18 cellular contexts compared by ENCODE assay signal in the genomic region with DNA sequence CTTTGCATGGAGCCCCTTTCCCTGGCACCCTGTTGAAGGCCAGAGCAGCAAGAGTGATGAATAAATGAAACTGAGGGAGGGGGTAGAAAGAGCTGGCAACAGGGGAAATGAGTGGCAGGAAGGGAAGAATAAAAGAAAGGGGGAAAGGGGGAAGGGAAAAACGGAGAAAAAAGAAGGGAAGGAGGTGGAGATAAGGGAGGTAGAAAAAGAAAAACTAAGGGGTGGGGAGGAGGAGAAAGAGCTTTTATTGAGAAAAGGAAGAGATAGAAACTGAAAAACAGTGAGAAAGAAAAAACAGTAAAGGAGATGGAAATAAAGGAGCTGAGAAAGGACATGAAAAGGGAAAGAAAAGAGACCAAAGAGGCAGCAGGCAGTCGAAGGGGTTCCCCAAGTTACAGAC. TPM values are rescaled to one million over a fixed set of nuclear protein-coding genes. Genes with fewer than 3 reads are reported as not detected.
DNase-seq lines count a peak whose midpoint lies in the region; ATAC-seq and TF ChIP-seq lines count a peak whose summit lies in the region.
"Had no signal": no experiment of that assay in that cellular context is flagged by ENCODE, and none has a peak within 500 bp of the region (broad histone marks: within the 10 kb centered on the region; RNA-seq: fewer than 3 reads in every experiment).

No MANE protein-coding gene starts in this region.

- H3K79me1 ChIP-seq in H9 (ENCODE audit: insufficient read depth, low read depth, low read length, poor library complexity, severe bottlenecking) = no peaks in the 10 kb centered on the region

- no peak overlapping the region for H4K8ac ChIP-seq in H9 (replicated peaks; ENCODE audit: insufficient read length, low read depth, low read length)

- no peaks in the 10 kb centered on the region for H3K9me3 Mint-ChIP-seq in H9
- H3K9me3 Mint-ChIP-seq in activated T-helper 2 cell treated with anti-CD3 and anti-CD28 coated beads, Interferon-gamma antibody, Interleukin-2, Interleukin-4, amounts not matched to agents 10 μg/mL and 5 μg/mL and 100 μg/mL, durations not matched to agents 14 hours and 24 hours and 36 hours = no peaks in the 10 kb centered on the region
- H3K9me3 Mint-ChIP-seq in naive thymus-derived CD8-positive, alpha-beta T cell = no peaks in the 10 kb centered on the region

- no peak overlapping the region for H3K18ac ChIP-seq in H9 (ENCODE audit: insufficient read length, low read depth, low read length)

- no peak overlapping the region for H4K91ac ChIP-seq in H9 (ENCODE audit: insufficient read length, low read depth, low read length)

- WGBS in SK-N-SH (ENCODE audit: low lambda C conversion rate) = 50% methylated on average over 2 of the region's 2 CpGs
- no CpG with 5 or more reads among the region's 2 CpGs for WGBS in H9 (ENCODE audit: extremely low coverage, insufficient read length, low lambda C conversion rate)

- TF ChIP-seq EP300 in SK-N-SH (IDR thresholded peaks at IDR 0.05; ENCODE audit: borderline replicate concordance in 1 of 2, low read depth in 1 of 2, low read length in 1 of 2) = no peak

- no peak overlapping the region for H3K9ac ChIP-seq in SK-N-SH
- H3K9ac ChIP-seq in H9 (ENCODE audit: extremely low read depth, insufficient read length, low read length) = no peak overlapping the region
- no peak overlapping the region for H3K9ac ChIP-seq in MM.1S (ENCODE audit: low read length)

- H3T11ph ChIP-seq in H9 (ENCODE audit: low read length) = no peak overlapping the region

- intact Hi-C loops in activated T-helper 2 cell treated with anti-CD3 and anti-CD28 coated beads, Interferon-gamma antibody, Interleukin-2, Interleukin-4, amounts not matched to agents 10 μg/mL and 5 μg/mL and 100 μg/mL, durations not matched to agents 14 hours and 24 hours and 36 hours (cut with micrococcal nuclease) = no loop called here

- H3K23ac ChIP-seq in H9 (ENCODE audit: insufficient read length, low read depth, low read length) = no peak overlapping the region

- no peak overlapping the region for H2BK5ac ChIP-seq in H9 (ENCODE audit: insufficient read length, low read length)

- H3K4me1 ChIP-seq in SK-N-SH (ENCODE audit: control insufficient read depth in 1 of 2, insufficient read depth in 2 of 2, low read depth in 1 of 2, low read length in 1 of 2) (peaks cover 0 to 11% of the 10 kb centered on the region in 2 experiments; a peak in 1 of 4 replicates), H9 (ENCODE audit: insufficient read depth, low read length) (no peaks in the 10 kb centered on the region), MM.1S (ENCODE audit: low read length) (peaks cover 7% of the 10 kb centered on the region; the same call in 1 of the 2 replicates)

- H2BK120ac ChIP-seq in H9 (ENCODE audit: low read depth, low read length, poor library complexity, severe bottlenecking) = no peak overlapping the region

- H2BK20ac ChIP-seq in H9 (ENCODE audit: low read depth, low read length, poor library complexity, severe bottlenecking) = no peak overlapping the region

- H3K27ac Mint-ChIP-seq in H9 = no peak overlapping the region
- H3K27ac Mint-ChIP-seq in activated T-helper 2 cell treated with anti-CD3 and anti-CD28 coated beads, Interferon-gamma antibody, Interleukin-2, Interleukin-4, amounts not matched to agents 10 μg/mL and 5 μg/mL and 100 μg/mL, durations not matched to agents 14 hours and 24 hours and 36 hours = no peak overlapping the region
- H3K27ac Mint-ChIP-seq in naive thymus-derived CD8-positive, alpha-beta T cell = peak overlapping the region in 3 of 10 donors; percentile 23 to 63 (median 53)

- H2AK5ac ChIP-seq in H9 (ENCODE audit: insufficient read length, low read length) = no peak overlapping the region

- no peak for TF ChIP-seq RAD21 in SK-N-SH (IDR thresholded peaks at IDR 0.05; ENCODE audit: low read length)

- no peak overlapping the region for H2BK12ac ChIP-seq in H9 (ENCODE audit: insufficient read length, low read depth, low read length)

- H3K4me3 Mint-ChIP-seq in H9 = peak overlapping the region in 1 of 2 experiments; percentile 84; a peak in 3 of 5 replicates
- H3K4me3 Mint-ChIP-seq in activated T-helper 2 cell treated with anti-CD3 and anti-CD28 coated beads, Interferon-gamma antibody, Interleukin-2, Interleukin-4, amounts not matched to agents 10 μg/mL and 5 μg/mL and 100 μg/mL, durations not matched to agents 14 hours and 24 hours and 36 hours (ENCODE audit: low read depth) = peak overlapping the region; percentile 85
- H3K4me3 Mint-ChIP-seq in naive thymus-derived CD8-positive, alpha-beta T cell = peak overlapping the region; percentile 31 to 99 (median 90)

- no peak overlapping the region for H4K5ac ChIP-seq in H9 (ENCODE audit: insufficient read length, low read depth, low read length)

- POLR2A ChIA-PET in SK-N-SH (lab: Yijun Ruan, JAX) = no interaction called here
- POLR2A ChIA-PET in naive thymus-derived CD8-positive, alpha-beta T cell (lab: Charles Lee) = interaction anchor here (0.9 kb wide), 1 partner anchor 148 kb away, joined by 3 read pairs; no protein-coding TSS in a partner anchor

- H3F3A ChIP-seq in SK-N-SH (replicated peaks; ENCODE audit: insufficient read depth) (peaks cover 12% of the 10 kb centered on the region), MM.1S (ENCODE audit: insufficient read depth, low read length) (no peaks in the 10 kb centered on the region; the same call in 1 of the 2 replicates)

- H2AFZ ChIP-seq in SK-N-SH (ENCODE audit: low read depth) (no peak overlapping the region), H9 (ENCODE audit: low read length) (no peak overlapping the region), MM.1S (ENCODE audit: low read length) (no peak overlapping the region)

- peaks cover 58% of the 10 kb centered on the region for H3K27me3 Mint-ChIP-seq in H9 (ENCODE audit: low read depth)
- peaks cover 35% of the 10 kb centered on the region for H3K27me3 Mint-ChIP-seq in activated T-helper 2 cell treated with anti-CD3 and anti-CD28 coated beads, Interferon-gamma antibody, Interleukin-2, Interleukin-4, amounts not matched to agents 10 μg/mL and 5 μg/mL and 100 μg/mL, durations not matched to agents 14 hours and 24 hours and 36 hours (ENCODE audit: low read depth)
- H3K27me3 Mint-ChIP-seq in naive thymus-derived CD8-positive, alpha-beta T cell = peaks cover 14 to 28% (median 22%) of the 10 kb centered on the region in 5 donors

- H3K4me2 ChIP-seq in SK-N-SH (peak overlapping the region; percentile 91), H9 (ENCODE audit: insufficient read depth, insufficient read length, low read length) (peak overlapping the region; percentile 91), MM.1S (ENCODE audit: low read depth, low read length) (no peak overlapping the region)

- TF ChIP-seq CTCF in SK-N-SH (IDR thresholded peaks at IDR 0.05) (no peak), H9 (conservative IDR thresholded peaks at IDR 0.05) (no peak), MM.1S (IDR thresholded peaks at IDR 0.05; ENCODE audit: low read length) (no peak)

- H3K4me3 ChIP-seq in SK-N-SH (ENCODE audit: low read depth in 2 of 2, low read length in 1 of 2) (no peak overlapping the region; a peak in 1 of 4 replicates), MM.1S (ENCODE audit: low read length) (no peak overlapping the region)

- H3K56ac ChIP-seq in H9 (ENCODE audit: insufficient read length, low read depth, low read length) = no peak overlapping the region

- H3K27me3 ChIP-seq in SK-N-SH (ENCODE audit: insufficient read depth) = peaks cover 33% of the 10 kb centered on the region
- H3K27me3 ChIP-seq in H9 (ENCODE audit: insufficient read depth, low read length) = peaks cover 41% of the 10 kb centered on the region
- peaks cover 47% of the 10 kb centered on the region for H3K27me3 ChIP-seq in MM.1S (replicated peaks; ENCODE audit: insufficient read depth, low read length)

- no peak overlapping the region for H3K14ac ChIP-seq in H9 (ENCODE audit: insufficient read depth, low read length)

- ATAC-seq in SK-N-SH treated with all-trans-retinoic acid at 6 μM for 48 hours (no peak), GM21515 (IDR thresholded peaks at IDR 0.05; ENCODE audit: unreplicated experiment) (no peak)
- ATAC-seq in naive thymus-derived CD8-positive, alpha-beta T cell = no peak
- ATAC-seq: left lung had no signal

- H2BK15ac ChIP-seq in H9 (ENCODE audit: low read depth, low read length) = no peak overlapping the region

- CTCF ChIA-PET in SK-N-SH (lab: Yijun Ruan, JAX) = interaction anchor here (0.8 to 3.9 kb wide), 11 partner anchors 9 to 265 kb away, joined by 3 to 32 read pairs (median 5); a partner anchor contains a TSS

- H3K9me2 ChIP-seq in SK-N-SH (no peaks in the 10 kb centered on the region), MM.1S (replicated peaks; ENCODE audit: insufficient read depth, low read length) (no peaks in the 10 kb centered on the region)

- H3K79me2 ChIP-seq in SK-N-SH (ENCODE audit: insufficient read depth) = no peaks in the 10 kb centered on the region
- no peaks in the 10 kb centered on the region for H3K79me2 ChIP-seq in H9 (ENCODE audit: insufficient read depth, low read length)
- H3K79me2 ChIP-seq in MM.1S (ENCODE audit: low read length) = no peaks in the 10 kb centered on the region

- DNase-seq in SK-N-SH = no peak
- DNase-seq in H9 = no peak
- no peak for DNase-seq in activated T-helper 2 cell treated with anti-CD3 and anti-CD28 coated beads, Interferon-gamma antibody, Interleukin-2, Interleukin-4, amounts not matched to agents 10 μg/mL and 5 μg/mL and 100 μg/mL, durations not matched to agents 14 hours and 24 hours and 36 hours (ENCODE audit: low spot score)
- DNase-seq in naive thymus-derived CD8-positive, alpha-beta T cell = no peak
- DNase-seq in NCI-H446 (lab: John Stamatoyannopoulos, UW) = no peak
- no peak for DNase-seq in MM.1S
- DNase-seq: 8988T; activated CD8-positive, alpha-beta memory T cell treated with anti-CD3 and anti-CD28 coated beads, Interleukin-2, amount 50 U/mL, for 4 hours; hippocampal formation; left lung; NCI-H1417 treated with DMSO at 0.1 percent for 48 hours had no signal

- peaks cover 14% of the 10 kb centered on the region for H3K23me2 ChIP-seq in H9 (ENCODE audit: insufficient read length, low read depth, low read length, poor library complexity, severe bottlenecking)

- H3K27ac ChIP-seq in SK-N-SH (ENCODE audit: low read depth in 2 of 2, low read length in 1 of 2) (no peak overlapping the region), H9 (ENCODE audit: insufficient read length, low read depth, low read length) (no peak overlapping the region), MM.1S (ENCODE audit: low read length) (no peak overlapping the region)
- H3K27ac ChIP-seq: ascending aorta, coronary artery, left lung, thoracic aorta had no signal

- H3K9me3 ChIP-seq in SK-N-SH (no peaks in the 10 kb centered on the region), H9 (ENCODE audit: control insufficient read depth, low read depth, low read length) (no peaks in the 10 kb centered on the region), MM.1S (replicated peaks; ENCODE audit: insufficient read depth, low read length) (no peaks in the 10 kb centered on the region)
- H3K9me3 ChIP-seq: ascending aorta, esophagus muscularis mucosa, left lung, thoracic aorta had no signal

- peaks cover 11 to 23% of the 10 kb centered on the region in 2 experiments for H3K4me1 Mint-ChIP-seq in H9
- peaks cover 7% of the 10 kb centered on the region for H3K4me1 Mint-ChIP-seq in activated T-helper 2 cell treated with anti-CD3 and anti-CD28 coated beads, Interferon-gamma antibody, Interleukin-2, Interleukin-4, amounts not matched to agents 10 μg/mL and 5 μg/mL and 100 μg/mL, durations not matched to agents 14 hours and 24 hours and 36 hours (ENCODE audit: low read depth)
- H3K4me1 Mint-ChIP-seq in naive thymus-derived CD8-positive, alpha-beta T cell = peaks cover 8 to 17% (median 13%) of the 10 kb centered on the region in 4 donors

- H4K20me1 ChIP-seq in SK-N-SH (ENCODE audit: insufficient read depth) (no peaks in the 10 kb centered on the region), H9 (ENCODE audit: control insufficient read depth, insufficient read depth, insufficient read length) (no peaks in the 10 kb centered on the region), MM.1S (ENCODE audit: insufficient read depth, low read length) (no peaks in the 10 kb centered on the region)

- no peaks in the 10 kb centered on the region for H3K36me3 ChIP-seq in SK-N-SH (replicated peaks in 1 of 2; ENCODE audit: control insufficient read depth in 1 of 2, insufficient read depth in 2 of 2, low read length in 1 of 2)
- no peaks in the 10 kb centered on the region for H3K36me3 ChIP-seq in MM.1S (replicated peaks; ENCODE audit: insufficient read depth, low read length)
- H3K36me3 ChIP-seq: ascending aorta, esophagus muscularis mucosa, left lung, thoracic aorta had no signal

- H3K36me3 Mint-ChIP-seq in H9 (ENCODE audit: insufficient read depth in 1 of 3, low read depth in 3 of 3) = no peaks in the 10 kb centered on the region
- H3K36me3 Mint-ChIP-seq in activated T-helper 2 cell treated with anti-CD3 and anti-CD28 coated beads, Interferon-gamma antibody, Interleukin-2, Interleukin-4, amounts not matched to agents 10 μg/mL and 5 μg/mL and 100 μg/mL, durations not matched to agents 14 hours and 24 hours and 36 hours (ENCODE audit: low read depth) = no peaks in the 10 kb centered on the region
- no peaks in the 10 kb centered on the region for H3K36me3 Mint-ChIP-seq in naive thymus-derived CD8-positive, alpha-beta T cell

- no peak overlapping the region for H3K4ac ChIP-seq in H9 (ENCODE audit: low read depth, low read length)

RNA-seq across cellular contexts. Expression of a gene that starts 42.1 kb away (rescaled TPM):
- 30.2 and 31.1 TPM in 2 replicates for polyA plus RNA-seq in SK-N-SH (2012; rRNA removed)
- polyA plus RNA-seq in SK-N-SH (2012; cell fraction: cytosol; rRNA removed) = 15.7 and 23.9 TPM in 2 replicates
- polyA plus RNA-seq in SK-N-SH (2012; cell fraction: nucleus; rRNA removed) = 29.2 and 30.8 TPM in 2 replicates
- 32.3 and 33.2 TPM in 2 replicates for total RNA-seq in H9 (2021)
- total RNA-seq in activated T-helper 2 cell treated with anti-CD3 and anti-CD28 coated beads, Interferon-gamma antibody, Interleukin-2, Interleukin-4, amounts not matched to agents 10 μg/mL and 5 μg/mL and 100 μg/mL, durations not matched to agents 14 hours and 24 hours and 36 hours = 32.1 and 33.6 TPM in 2 replicates
- total RNA-seq in naive thymus-derived CD8-positive, alpha-beta T cell = 10 to 100 TPM; 56.5 to 58.7 TPM
- polyA plus RNA-seq in naive thymus-derived CD8-positive, alpha-beta T cell = 100 to 1,000 TPM; 117 to 149 (median 133) TPM

RNA-seq across cellular contexts. Expression of a gene that starts 43.1 kb away (rescaled TPM):
- 0.15 and 0.49 TPM in 2 replicates for polyA plus RNA-seq in SK-N-SH (2012; rRNA removed)
- 0.18 and 0.29 TPM in 2 replicates for polyA plus RNA-seq in SK-N-SH (2012; cell fraction: cytosol; rRNA removed)
- 0.89 and 0.94 TPM in 2 replicates for polyA plus RNA-seq in SK-N-SH (2012; cell fraction: nucleus; rRNA removed)
- total RNA-seq in H9 (2021) = 2.8 and 2.9 TPM in 2 replicates
- total RNA-seq in activated T-helper 2 cell treated with anti-CD3 and anti-CD28 coated beads, Interferon-gamma antibody, Interleukin-2, Interleukin-4, amounts not matched to agents 10 μg/mL and 5 μg/mL and 100 μg/mL, durations not matched to agents 14 hours and 24 hours and 36 hours = 48.6 and 49.5 TPM in 2 replicates
- total RNA-seq in naive thymus-derived CD8-positive, alpha-beta T cell = 10 to 100 TPM; 85.0 to 88.5 TPM
- polyA plus RNA-seq in naive thymus-derived CD8-positive, alpha-beta T cell = 1 to 10 TPM; 2.4 to 6.6 (median 4.7) TPM
- total RNA-seq: ascending aorta, G401 had no signal

RNA-seq across cellular contexts. Expression of a gene that starts 44.8 kb away (rescaled TPM):
- polyA plus RNA-seq in SK-N-SH (2012; rRNA removed) = 3.5 and 4.0 TPM in 2 replicates
- 1.7 and 2.6 TPM in 2 replicates for polyA plus RNA-seq in SK-N-SH (2012; cell fraction: cytosol; rRNA removed)
- 3.4 and 4.3 TPM in 2 replicates for polyA plus RNA-seq in SK-N-SH (2012; cell fraction: nucleus; rRNA removed)
- total RNA-seq in H9 (2021) = 20.5 and 23.4 TPM in 2 replicates
- 17.3 and 18.4 TPM in 2 replicates for total RNA-seq in activated T-helper 2 cell treated with anti-CD3 and anti-CD28 coated beads, Interferon-gamma antibody, Interleukin-2, Interleukin-4, amounts not matched to agents 10 μg/mL and 5 μg/mL and 100 μg/mL, durations not matched to agents 14 hours and 24 hours and 36 hours
- 10 to 100 TPM; 16.6 to 20.1 TPM for total RNA-seq in naive thymus-derived CD8-positive, alpha-beta T cell
- 1 to 10 TPM; 3.9 to 8.1 (median 4.5) TPM for polyA plus RNA-seq in naive thymus-derived CD8-positive, alpha-beta T cell

Comparison
In these comparisons a context has a peak if more than half of its experiments do, and no peak if none do; other contexts are left out.
1. RNA of a gene that starts 43.1 kb away (total RNA-seq): 85.0 to 88.5 TPM in naive thymus-derived CD8-positive, alpha-beta T cell and 48.6 to 49.5 TPM in activated T-helper 2 cell treated with anti-CD3 and anti-CD28 coated beads, Interferon-gamma antibody, Interleukin-2, Interleukin-4, amounts not matched to agents 10 μg/mL and 5 μg/mL and 100 μg/mL, durations not matched to agents 14 hours and 24 hours and 36 hours; 2.8 to 2.9 TPM in H9; every median in the first group is over 10 times any median in the second.